In the genomic region with DNA sequence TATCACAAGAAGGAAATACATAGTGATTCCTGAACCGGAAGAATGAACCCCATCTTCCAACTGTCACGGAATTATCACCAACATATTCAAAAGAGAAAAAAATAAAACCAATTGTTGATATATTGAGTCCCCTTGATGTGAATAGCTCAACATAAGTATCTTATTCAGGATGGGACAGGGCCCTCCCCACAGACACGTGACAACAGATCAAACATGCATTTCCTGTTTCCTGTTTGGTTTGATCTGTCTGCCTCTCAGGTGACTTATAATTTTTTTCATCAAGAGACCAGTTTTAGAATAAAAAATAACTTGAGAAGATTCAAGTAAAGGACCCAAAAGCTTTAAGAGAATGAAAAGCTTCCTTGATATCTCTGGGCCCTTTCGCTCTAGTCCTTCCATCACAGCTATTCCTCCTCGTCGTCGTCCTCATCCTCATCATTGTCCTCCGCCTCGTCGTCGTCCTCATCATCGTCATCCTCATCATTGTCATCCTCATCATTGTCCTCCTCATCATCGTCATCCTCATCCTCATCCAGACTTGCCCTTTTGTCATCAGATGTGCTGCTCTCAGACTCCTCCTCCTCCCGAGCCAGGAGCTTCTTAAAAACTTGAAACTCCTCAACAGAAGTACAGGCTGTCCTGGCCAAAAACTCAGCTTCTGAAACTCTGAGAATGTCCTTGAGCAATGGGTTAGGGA, we compare ENCODE assay signal across 12 cellular contexts. TPM values are rescaled to one million over a fixed set of nuclear protein-coding genes. Genes with fewer than 3 reads are reported as not detected.
DNase-seq lines count a peak whose midpoint lies in the region; ATAC-seq lines count a peak whose summit lies in the region.
"Had no signal": no experiment of that assay in that cellular context is flagged by ENCODE, and none has a peak within 500 bp of the region (broad histone marks: within the 10 kb centered on the region; RNA-seq: fewer than 3 reads in every experiment).

No MANE protein-coding gene starts in this region.

- DNase-seq in DMS53 (lab: John Stamatoyannopoulos, UW) (peak; percentile 53), T follicular helper cell (ENCODE audit: low read depth) (peak; percentile 65), MG63 (no peak), GF-D8 (lab: John Stamatoyannopoulos, UW) (no peak)
- DNase-seq in activated effector memory CD4-positive, alpha-beta T cell treated with anti-CD3 and anti-CD28 coated beads, Interleukin-2, amount 50 U/mL, for 16 hours, result peak; percentile 85
- DNase-seq in naive thymus-derived CD8-positive, alpha-beta T cell, result peak in 8 of 10 donors; percentile 58 to 83 (median 72)
- DNase-seq: hypothalamus; NCI-H524; occipital lobe; stimulated activated CD4-positive, alpha-beta T cell treated with anti-CD3 and anti-CD28 coated beads, Interleukin-1b, Interleukin-23, amount 100 ng/mL, for 48 hours had no signal

- peak overlapping the region; percentile 62 to 89 (median 80) for H3K4me3 Mint-ChIP-seq in naive thymus-derived CD8-positive, alpha-beta T cell

- peak; percentile 95 to 100 for ATAC-seq in naive thymus-derived CD8-positive, alpha-beta T cell
- ATAC-seq in GM21576 (IDR thresholded peaks at IDR 0.05; ENCODE audit: unreplicated experiment), result no peak

- H3K27me3 Mint-ChIP-seq in naive thymus-derived CD8-positive, alpha-beta T cell, result no peaks in the 10 kb centered on the region

- peaks cover 66% of the 10 kb centered on the region for H3K36me3 ChIP-seq in MG63

- peak overlapping the region; percentile 79 to 99 (median 94) for H3K27ac Mint-ChIP-seq in naive thymus-derived CD8-positive, alpha-beta T cell

- POLR2A ChIA-PET in naive thymus-derived CD8-positive, alpha-beta T cell (lab: Charles Lee), result interaction anchor here (0.6 to 19.4 kb wide), 15 partner anchors 11 to 219 kb away, joined by 3 to 473 read pairs (median 4); partner anchors contain the start of genes HDLBP, MTERF4, PASK and PPP1R7

- peaks cover 33 to 86% (median 67%) of the 10 kb centered on the region in 4 donors for H3K4me1 Mint-ChIP-seq in naive thymus-derived CD8-positive, alpha-beta T cell

- H3K9me3 Mint-ChIP-seq in naive thymus-derived CD8-positive, alpha-beta T cell, result no peaks in the 10 kb centered on the region

- H3K4me3 ChIP-seq in MG63, result no peak overlapping the region
- H3K4me3 ChIP-seq: SJSA1 had no signal

- H3K36me3 Mint-ChIP-seq in naive thymus-derived CD8-positive, alpha-beta T cell, result peaks cover 12 to 82% (median 46%) of the 10 kb centered on the region in 3 donors

- H3K27me3 ChIP-seq in MG63, result no peaks in the 10 kb centered on the region
- H3K27me3 ChIP-seq: SJSA1 had no signal

- H3K9me3 ChIP-seq in MG63, result no peaks in the 10 kb centered on the region
- H3K9me3 ChIP-seq: SJSA1 had no signal

RNA-seq across cellular contexts. Expression of gene MTERF4, which starts 6.3 kb away (rescaled TPM):
- total RNA-seq in naive thymus-derived CD8-positive, alpha-beta T cell, result 100 to 1,000 TPM; 265 to 270 TPM
- polyA plus RNA-seq in naive thymus-derived CD8-positive, alpha-beta T cell, result 10 to 100 TPM; 46.4 to 82.1 (median 57.8) TPM
- 18.9 and 33.2 TPM in 2 replicates for total RNA-seq in MG63 (2014; rRNA removed; shearing (Covaris generic); ENCODE audit: low replicate concordance)

RNA-seq across cellular contexts. Expression of gene PASK, which starts 53.5 kb away (rescaled TPM):
- total RNA-seq in naive thymus-derived CD8-positive, alpha-beta T cell, result 100 to 1,000 TPM; 550 to 574 TPM
- polyA plus RNA-seq in naive thymus-derived CD8-positive, alpha-beta T cell, result 10 to 100 TPM; 68.3 to 78.7 (median 69.9) TPM
- 3.7 and 21.6 TPM in 2 replicates for total RNA-seq in MG63 (2014; rRNA removed; shearing (Covaris generic); ENCODE audit: low replicate concordance)

RNA-seq across cellular contexts. Expression of gene PPP1R7, which starts 54.5 kb away (rescaled TPM):
- total RNA-seq in naive thymus-derived CD8-positive, alpha-beta T cell, result 10 to 100 TPM; 60.4 to 65.4 TPM
- polyA plus RNA-seq in naive thymus-derived CD8-positive, alpha-beta T cell, result 100 to 1,000 TPM; 109 to 115 (median 112) TPM
- total RNA-seq in MG63 (2014; rRNA removed; shearing (Covaris generic); ENCODE audit: low replicate concordance), result 80.2 and 89.2 TPM in 2 replicates

Comparison
In these comparisons a context has a peak if more than half of its experiments do, and no peak if none do; other contexts are left out.
1. DNase-seq: peak in DMS53 (single experiment), T follicular helper cell (single experiment), activated effector memory CD4-positive, alpha-beta T cell treated with anti-CD3 and anti-CD28 coated beads, Interleukin-2, amount 50 U/mL, for 16 hours (single experiment) and naive thymus-derived CD8-positive, alpha-beta T cell (8 of 10); none in MG63 (single experiment) and GF-D8 (single experiment).
2. RNA of gene PASK, which starts 53.5 kb away (total RNA-seq): 550 to 574 TPM in naive thymus-derived CD8-positive, alpha-beta T cell; 3.7 to 21.6 TPM in MG63; every median in the first group is over 10 times any median in the second.